1 cellular context compared by ENCODE assay signal in the genomic region with DNA sequence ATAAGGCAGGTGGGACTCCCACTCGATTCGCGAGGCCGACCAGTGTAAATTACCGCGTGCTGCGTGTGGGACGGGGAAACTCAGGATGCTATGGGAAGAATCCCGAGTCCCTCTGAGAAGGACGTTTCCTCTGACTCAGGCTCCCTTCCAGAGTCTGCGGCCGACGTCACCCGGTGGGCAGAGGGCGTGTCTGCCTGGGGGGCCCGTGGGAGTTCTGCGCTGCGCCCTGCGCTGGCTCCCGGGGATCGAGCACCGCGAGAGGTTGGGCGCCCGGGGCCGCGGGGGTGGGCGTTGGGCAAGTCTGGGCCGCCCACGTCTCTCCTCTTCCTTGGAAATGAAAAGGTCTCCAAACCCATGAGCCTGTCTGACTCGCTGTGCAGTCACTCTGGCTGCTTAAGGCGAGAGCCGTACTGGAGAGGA.
TF ChIP-seq lines count a peak whose summit lies in the region.

No MANE protein-coding gene starts in this region.

TF ChIP-seq in HepG2, 621 proteins besides CTCF, POLR2A, EP300 and RAD21 (continued from another document and continues in another):
- TF ChIP-seq SP5 (CRISPR knock-in tag; IDR thresholded peaks at IDR 0.05; ENCODE audit: borderline replicate concordance, low read depth) (no peak), ZNF746 (CRISPR knock-in tag; IDR thresholded peaks at IDR 0.05) (no peak), KAT2B (IDR thresholded peaks at IDR 0.05; ENCODE audit: borderline replicate concordance, low read depth, low read length) (no peak), MED8 (CRISPR knock-in tag; IDR thresholded peaks at IDR 0.05; ENCODE audit: insufficient replicate concordance) (no peak), MAFF (IDR thresholded peaks at IDR 0.05; ENCODE audit: low read depth, low read length) (no peak), ZNF557 (CRISPR knock-in tag; IDR thresholded peaks at IDR 0.05) (no peak), RXRA (CRISPR knock-in tag; IDR thresholded peaks at IDR 0.05) (no peak), MIXL1 (CRISPR knock-in tag; IDR thresholded peaks at IDR 0.05) (no peak), ZNF280D (CRISPR knock-in tag; IDR thresholded peaks at IDR 0.05) (no peak), HHEX (CRISPR knock-in tag; IDR thresholded peaks at IDR 0.05) (no peak), ZNF616 (CRISPR knock-in tag; IDR thresholded peaks at IDR 0.05; ENCODE audit: low read depth) (no peak), MAF1 (CRISPR knock-in tag; IDR thresholded peaks at IDR 0.05; ENCODE audit: borderline replicate concordance) (no peak), XRCC5 (optimal IDR thresholded peaks at IDR 0.05; ENCODE audit: low read length) (no peak), PRMT3 (CRISPR knock-in tag; IDR thresholded peaks at IDR 0.05; ENCODE audit: borderline replicate concordance, low read depth) (no peak), JDP2 (CRISPR knock-in tag; IDR thresholded peaks at IDR 0.05; ENCODE audit: borderline replicate concordance) (no peak), GMEB2 (CRISPR knock-in tag; IDR thresholded peaks at IDR 0.05; ENCODE audit: low read depth) (no peak), SSRP1 (CRISPR knock-in tag; IDR thresholded peaks at IDR 0.05) (no peak), ZNF496 (CRISPR knock-in tag; IDR thresholded peaks at IDR 0.05; ENCODE audit: insufficient replicate concordance) (no peak), ARHGAP35 (CRISPR knock-in tag; IDR thresholded peaks at IDR 0.05; ENCODE audit: borderline replicate concordance) (0 out of 2 replicates have a peak, but pooled peaks have one; percentile 2), ZNF569 (CRISPR knock-in tag; IDR thresholded peaks at IDR 0.05; ENCODE audit: borderline replicate concordance) (no peak), DNMT1 (CRISPR knock-in tag; IDR thresholded peaks at IDR 0.05) (no peak), ZNF766 (CRISPR knock-in tag; IDR thresholded peaks at IDR 0.05; ENCODE audit: borderline replicate concordance) (no peak), TFDP2 (CRISPR knock-in tag; IDR thresholded peaks at IDR 0.05) (no peak), SRSF4 (IDR thresholded peaks at IDR 0.05; ENCODE audit: low read depth, low read length, poor library complexity, severe bottlenecking) (no peak), ZBTB7A (CRISPR knock-in tag; IDR thresholded peaks at IDR 0.05) (peak; percentile 65), KLF12 (CRISPR knock-in tag; IDR thresholded peaks at IDR 0.05; ENCODE audit: borderline replicate concordance) (no peak), TFAP4 (IDR thresholded peaks at IDR 0.05; ENCODE audit: borderline replicate concordance, low read depth) (no peak), SMAD9 (CRISPR knock-in tag; IDR thresholded peaks at IDR 0.05) (no peak), ZSCAN21 (CRISPR knock-in tag; IDR thresholded peaks at IDR 0.05; ENCODE audit: borderline replicate concordance) (no peak), THAP7 (CRISPR knock-in tag; IDR thresholded peaks at IDR 0.05) (0 out of 2 replicates have a peak, but pooled peaks have one; percentile 30), HNF1A (IDR thresholded peaks at IDR 0.05; ENCODE audit: low read depth) (no peak), HNF1A (CRISPR knock-in tag; IDR thresholded peaks at IDR 0.05; ENCODE audit: borderline replicate concordance) (no peak), SPEN (CRISPR knock-in tag; IDR thresholded peaks at IDR 0.05; ENCODE audit: low read depth) (no peak), ZZZ3 (CRISPR knock-in tag; IDR thresholded peaks at IDR 0.05; ENCODE audit: borderline replicate concordance) (no peak), FOXC1 (CRISPR knock-in tag; IDR thresholded peaks at IDR 0.05; ENCODE audit: borderline replicate concordance) (no peak), ZBTB21 (CRISPR knock-in tag; IDR thresholded peaks at IDR 0.05) (no peak)
- TF ChIP-seq, protein P1, sequence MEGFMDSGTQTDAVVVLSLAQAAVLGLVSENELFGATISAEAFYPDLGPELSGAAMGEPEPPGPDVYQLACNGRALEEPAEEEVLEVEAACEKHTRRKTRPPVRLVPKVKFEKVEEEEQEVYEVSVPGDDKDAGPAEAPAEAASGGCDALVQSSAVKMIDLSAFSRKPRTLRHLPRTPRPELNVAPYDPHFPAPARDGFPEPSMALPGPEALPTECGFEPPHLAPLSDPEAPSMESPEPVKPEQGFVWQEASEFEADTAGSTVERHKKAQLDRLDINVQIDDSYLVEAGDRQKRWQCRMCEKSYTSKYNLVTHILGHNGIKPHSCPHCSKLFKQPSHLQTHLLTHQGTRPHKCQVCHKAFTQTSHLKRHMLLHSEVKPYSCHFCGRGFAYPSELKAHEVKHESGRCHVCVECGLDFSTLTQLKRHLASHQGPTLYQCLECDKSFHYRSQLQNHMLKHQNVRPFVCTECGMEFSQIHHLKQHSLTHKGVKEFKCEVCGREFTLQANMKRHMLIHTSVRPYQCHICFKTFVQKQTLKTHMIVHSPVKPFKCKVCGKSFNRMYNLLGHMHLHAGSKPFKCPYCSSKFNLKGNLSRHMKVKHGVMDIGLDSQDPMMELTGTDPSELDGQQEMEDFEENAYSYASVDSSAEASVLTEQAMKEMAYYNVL (CRISPR knock-in tag; IDR thresholded peaks at IDR 0.05; ENCODE audit: borderline replicate concordance) = 0 out of 2 replicates have a peak, but pooled peaks have one; percentile 26
- TF ChIP-seq, protein P2, sequence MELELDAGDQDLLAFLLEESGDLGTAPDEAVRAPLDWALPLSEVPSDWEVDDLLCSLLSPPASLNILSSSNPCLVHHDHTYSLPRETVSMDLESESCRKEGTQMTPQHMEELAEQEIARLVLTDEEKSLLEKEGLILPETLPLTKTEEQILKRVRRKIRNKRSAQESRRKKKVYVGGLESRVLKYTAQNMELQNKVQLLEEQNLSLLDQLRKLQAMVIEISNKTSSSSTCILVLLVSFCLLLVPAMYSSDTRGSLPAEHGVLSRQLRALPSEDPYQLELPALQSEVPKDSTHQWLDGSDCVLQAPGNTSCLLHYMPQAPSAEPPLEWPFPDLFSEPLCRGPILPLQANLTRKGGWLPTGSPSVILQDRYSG (CRISPR knock-in tag; IDR thresholded peaks at IDR 0.05) = no peak
- TF ChIP-seq, protein P3, sequence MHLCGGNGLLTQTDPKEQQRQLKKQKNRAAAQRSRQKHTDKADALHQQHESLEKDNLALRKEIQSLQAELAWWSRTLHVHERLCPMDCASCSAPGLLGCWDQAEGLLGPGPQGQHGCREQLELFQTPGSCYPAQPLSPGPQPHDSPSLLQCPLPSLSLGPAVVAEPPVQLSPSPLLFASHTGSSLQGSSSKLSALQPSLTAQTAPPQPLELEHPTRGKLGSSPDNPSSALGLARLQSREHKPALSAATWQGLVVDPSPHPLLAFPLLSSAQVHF (CRISPR knock-in tag; IDR thresholded peaks at IDR 0.05) = no peak
- TF ChIP-seq, protein P4, sequence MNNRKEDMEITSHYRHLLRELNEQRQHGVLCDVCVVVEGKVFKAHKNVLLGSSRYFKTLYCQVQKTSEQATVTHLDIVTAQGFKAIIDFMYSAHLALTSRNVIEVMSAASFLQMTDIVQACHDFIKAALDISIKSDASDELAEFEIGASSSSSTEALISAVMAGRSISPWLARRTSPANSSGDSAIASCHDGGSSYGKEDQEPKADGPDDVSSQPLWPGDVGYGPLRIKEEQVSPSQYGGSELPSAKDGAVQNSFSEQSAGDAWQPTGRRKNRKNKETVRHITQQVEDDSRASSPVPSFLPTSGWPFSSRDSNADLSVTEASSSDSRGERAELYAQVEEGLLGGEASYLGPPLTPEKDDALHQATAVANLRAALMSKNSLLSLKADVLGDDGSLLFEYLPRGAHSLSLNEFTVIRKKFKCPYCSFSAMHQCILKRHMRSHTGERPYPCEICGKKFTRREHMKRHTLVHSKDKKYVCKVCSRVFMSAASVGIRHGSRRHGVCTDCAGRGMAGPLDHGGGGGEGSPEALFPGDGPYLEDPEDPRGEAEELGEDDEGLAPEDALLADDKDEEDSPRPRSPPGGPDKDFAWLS (CRISPR knock-in tag; IDR thresholded peaks at IDR 0.05; ENCODE audit: borderline replicate concordance) = no peak
- TF ChIP-seq, protein P5, sequence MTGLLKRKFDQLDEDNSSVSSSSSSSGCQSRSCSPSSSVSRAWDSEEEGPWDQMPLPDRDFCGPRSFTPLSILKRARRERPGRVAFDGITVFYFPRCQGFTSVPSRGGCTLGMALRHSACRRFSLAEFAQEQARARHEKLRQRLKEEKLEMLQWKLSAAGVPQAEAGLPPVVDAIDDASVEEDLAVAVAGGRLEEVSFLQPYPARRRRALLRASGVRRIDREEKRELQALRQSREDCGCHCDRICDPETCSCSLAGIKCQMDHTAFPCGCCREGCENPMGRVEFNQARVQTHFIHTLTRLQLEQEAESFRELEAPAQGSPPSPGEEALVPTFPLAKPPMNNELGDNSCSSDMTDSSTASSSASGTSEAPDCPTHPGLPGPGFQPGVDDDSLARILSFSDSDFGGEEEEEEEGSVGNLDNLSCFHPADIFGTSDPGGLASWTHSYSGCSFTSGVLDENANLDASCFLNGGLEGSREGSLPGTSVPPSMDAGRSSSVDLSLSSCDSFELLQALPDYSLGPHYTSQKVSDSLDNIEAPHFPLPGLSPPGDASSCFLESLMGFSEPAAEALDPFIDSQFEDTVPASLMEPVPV (CRISPR knock-in tag; IDR thresholded peaks at IDR 0.05) = no peak
